In genomic region chr6:52361347-52361944, GRCh38 we compare ENCODE assay signal across 8 cellular contexts. TPM values are rescaled to one million over a fixed set of nuclear protein-coding genes. Genes with fewer than 3 reads are reported as not detected.
DNase-seq lines count a peak whose midpoint lies in the region; ATAC-seq and TF ChIP-seq lines count a peak whose summit lies in the region.

No MANE protein-coding gene starts in this region.

- intact Hi-C loops in left cardiac atrium (cut with DNase I): loop anchor here in 1 of 2 donors (5.0 kb wide), 1 partner anchor 59 kb away; no protein-coding TSS in a partner anchor
- intact Hi-C loops in sigmoid colon (cut with DNase I): loop anchor here (2.0 to 5.0 kb wide), 2 partner anchors 39 to 59 kb away; no protein-coding TSS in a partner anchor

- 25% methylated on average over 18 of the region's 18 CpGs for WGBS in sigmoid colon, 2 donors

- peaks cover 0 to 66% (median 54%) of the 10 kb centered on the region in 4 donors for H3K4me1 ChIP-seq in sigmoid colon

- no peak for TF ChIP-seq CTCF in sigmoid colon (IDR thresholded peaks at IDR 0.05)

- ATAC-seq in left cardiac atrium (peak; percentile 51 to 75), HG03565 (IDR thresholded peaks at IDR 0.05; ENCODE audit: unreplicated experiment) (no peak)

- peak in 1 of 4 donors; percentile 17 for TF ChIP-seq EP300 in sigmoid colon (IDR thresholded peaks at IDR 0.05)

- DNase-seq in activated T-cell treated with anti-CD3 and anti-CD28 coated beads for 1 hour (ENCODE audit: low read depth) (peak; percentile 7), MG63 (no peak), left cardiac atrium (peak; percentile 31), sigmoid colon (peak; percentile 72), NCI-H2081 (lab: John Stamatoyannopoulos, UW) (no peak)
- DNase-seq in activated T-cell treated with anti-CD3 and anti-CD28 coated beads, Interleukin-2, amount 50 U/mL, for 48 hours: no peak
- DNase-seq in activated naive CD4-positive, alpha-beta T cell treated with anti-CD3 and anti-CD28 coated beads, Interleukin-2, amount 50 U/mL, for 16 hours: peak; percentile 15

- H3K4me3 ChIP-seq in MG63: peak overlapping the region; percentile 74
- peak overlapping the region; percentile 87 to 96 (median 92) for H3K4me3 ChIP-seq in sigmoid colon

- H3K9me3 ChIP-seq in MG63 (no peaks in the 10 kb centered on the region), sigmoid colon (no peaks in the 10 kb centered on the region)

- peak in 1 of 2 donors; percentile 23 for TF ChIP-seq POLR2A in sigmoid colon (IDR thresholded peaks at IDR 0.05)

- H3K27me3 ChIP-seq in MG63: no peaks in the 10 kb centered on the region
- H3K27me3 ChIP-seq in sigmoid colon: no peaks in the 10 kb centered on the region

- H3K36me3 ChIP-seq in MG63 (no peaks in the 10 kb centered on the region), sigmoid colon (no peaks in the 10 kb centered on the region)

- peak overlapping the region; percentile 72 to 91 (median 87) for H3K27ac ChIP-seq in sigmoid colon

RNA-seq across cellular contexts. Expression of gene PAQR8, which starts 0.5 kb away (rescaled TPM):
- 2.9 and 3.2 TPM in 2 replicates for total RNA-seq in MG63 (2014; rRNA removed; shearing (Covaris generic); ENCODE audit: low replicate concordance)
- total RNA-seq in left cardiac atrium (1 to 10 TPM; 3.0 to 3.9 TPM), sigmoid colon (10 to 100 TPM; 12.2 to 17.4 (median 13.8) TPM)
- polyA plus RNA-seq in sigmoid colon: 10 to 100 TPM; 15.6 to 49.2 (median 16.4) TPM

RNA-seq across cellular contexts. Expression of gene EFHC1, which starts 58.7 kb away (rescaled TPM):
- 54.0 and 78.4 TPM in 2 replicates for total RNA-seq in MG63 (2014; rRNA removed; shearing (Covaris generic); ENCODE audit: low replicate concordance)
- total RNA-seq in left cardiac atrium: 1 to 10 TPM; 7.3 to 7.9 TPM
- 10 to 100 TPM; 15.9 to 38.5 (median 19.1) TPM for total RNA-seq in sigmoid colon
- 1 to 10 TPM; 1.8 to 6.9 (median 2.4) TPM for polyA plus RNA-seq in sigmoid colon

Comparison
In these comparisons a context has a peak if more than half of its experiments do, and no peak if none do; other contexts are left out.
1. DNase-seq: peak in activated T-cell treated with anti-CD3 and anti-CD28 coated beads for 1 hour (single experiment), activated naive CD4-positive, alpha-beta T cell treated with anti-CD3 and anti-CD28 coated beads, Interleukin-2, amount 50 U/mL, for 16 hours (single experiment), left cardiac atrium (single experiment) and sigmoid colon (single experiment); none in activated T-cell treated with anti-CD3 and anti-CD28 coated beads, Interleukin-2, amount 50 U/mL, for 48 hours (0 of 2), MG63 (single experiment) and NCI-H2081 (0 of 2).